In genomic region chr12:110468212-110469048, GRCh38 we compare ENCODE assay signal across 1 cellular context.
TF ChIP-seq lines count a peak whose summit lies in the region.

A gene with protein sequence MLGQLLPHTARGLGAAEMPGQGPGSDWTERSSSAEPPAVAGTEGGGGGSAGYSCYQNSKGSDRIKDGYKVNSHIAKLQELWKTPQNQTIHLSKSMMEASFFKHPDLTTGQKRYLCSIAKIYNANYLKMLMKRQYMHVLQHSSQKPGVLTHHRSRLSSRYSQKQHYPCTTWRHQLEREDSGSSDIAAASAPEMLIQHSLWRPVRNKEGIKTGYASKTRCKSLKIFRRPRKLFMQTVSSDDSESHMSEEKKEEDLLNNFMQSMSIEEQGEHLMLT (plus strand): TSS chr12:110468845. CDS start chr12:110468876, 31 bp downstream.
Gene GPN3, minus strand, starts transcription at chr12:110468257. Its CDS starts 54 bp downstream, at chr12:110468203.

TF ChIP-seq in HEK293, 187 proteins besides CTCF, POLR2A, EP300 and RAD21 (continued from another document and continues in another):
- TF ChIP-seq, protein P1, sequence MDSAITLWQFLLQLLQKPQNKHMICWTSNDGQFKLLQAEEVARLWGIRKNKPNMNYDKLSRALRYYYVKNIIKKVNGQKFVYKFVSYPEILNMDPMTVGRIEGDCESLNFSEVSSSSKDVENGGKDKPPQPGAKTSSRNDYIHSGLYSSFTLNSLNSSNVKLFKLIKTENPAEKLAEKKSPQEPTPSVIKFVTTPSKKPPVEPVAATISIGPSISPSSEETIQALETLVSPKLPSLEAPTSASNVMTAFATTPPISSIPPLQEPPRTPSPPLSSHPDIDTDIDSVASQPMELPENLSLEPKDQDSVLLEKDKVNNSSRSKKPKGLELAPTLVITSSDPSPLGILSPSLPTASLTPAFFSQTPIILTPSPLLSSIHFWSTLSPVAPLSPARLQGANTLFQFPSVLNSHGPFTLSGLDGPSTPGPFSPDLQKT (IDR thresholded peaks at IDR 0.05; ENCODE audit: borderline replicate concordance, low read depth, low read length): no peak
- TF ChIP-seq ZFP37 (tag by site-specific recombination; IDR thresholded peaks at IDR 0.05) (no peak), ZNF558 (tag by site-specific recombination; IDR thresholded peaks at IDR 0.05) (0 out of 2 replicates have a peak, but pooled peaks have one; percentile 50), BCL11A (tag by site-specific recombination; IDR thresholded peaks at IDR 0.05; ENCODE audit: low read depth) (peak; percentile 67), HOXD13 (CRISPR knock-in tag; IDR thresholded peaks at IDR 0.05; ENCODE audit: borderline replicate concordance) (no peak), ZNF792 (tag by site-specific recombination; IDR thresholded peaks at IDR 0.05) (no peak), SETDB1 (IDR thresholded peaks at IDR 0.05; ENCODE audit: insufficient read length, low read length) (no peak), TCF7L2 (IDR thresholded peaks at IDR 0.05; ENCODE audit: borderline replicate concordance, low read depth, low read length) (no peak), ZBTB7A (tag by site-specific recombination; IDR thresholded peaks at IDR 0.05; ENCODE audit: low read depth) (no peak; the same call in 1 of the 2 replicates), ZBTB8A (tag by site-specific recombination; IDR thresholded peaks at IDR 0.05) (peak; percentile 88), ZNF266 (tag by site-specific recombination; IDR thresholded peaks at IDR 0.05; ENCODE audit: low read depth) (no peak), SP2 (tag by site-specific recombination; IDR thresholded peaks at IDR 0.05) (peak; percentile 96), ZNF654 (tag by site-specific recombination; IDR thresholded peaks at IDR 0.05; ENCODE audit: low read depth) (no peak), ZNF274 (IDR thresholded peaks at IDR 0.05; ENCODE audit: low read length) (no peak), ZNF274 (tag by site-specific recombination; IDR thresholded peaks at IDR 0.05; ENCODE audit: borderline replicate concordance) (no peak), ZNF701 (tag by site-specific recombination; IDR thresholded peaks at IDR 0.05) (no peak), ZNF148 (tag by site-specific recombination; IDR thresholded peaks at IDR 0.05; ENCODE audit: borderline replicate concordance) (no peak), REPIN1 (tag by site-specific recombination; IDR thresholded peaks at IDR 0.05; ENCODE audit: low read depth) (0 out of 2 replicates have a peak, but pooled peaks have one; percentile 10), ZFP41 (tag by site-specific recombination; IDR thresholded peaks at IDR 0.05; ENCODE audit: borderline replicate concordance) (no peak), ZNF561 (tag by site-specific recombination; IDR thresholded peaks at IDR 0.05; ENCODE audit: borderline replicate concordance) (no peak), SCRT1 (tag by site-specific recombination; IDR thresholded peaks at IDR 0.05; ENCODE audit: borderline replicate concordance) (no peak), ZNF146 (tag by site-specific recombination; IDR thresholded peaks at IDR 0.05) (no peak), ZNF596 (tag by site-specific recombination; IDR thresholded peaks at IDR 0.05) (no peak), ZBTB17 (tag by site-specific recombination; IDR thresholded peaks at IDR 0.05) (peak; percentile 98), ZNF777 (tag by site-specific recombination; IDR thresholded peaks at IDR 0.05; ENCODE audit: borderline replicate concordance) (no peak; the same call in 1 of the 2 replicates), ZNF600 (tag by site-specific recombination; IDR thresholded peaks at IDR 0.05) (peak; percentile 85), ZNF785 (tag by site-specific recombination; IDR thresholded peaks at IDR 0.05) (no peak), ZBTB1 (tag by site-specific recombination; IDR thresholded peaks at IDR 0.05) (peak; percentile 58; the same call in 1 of the 2 replicates), ZNF132 (tag by site-specific recombination; IDR thresholded peaks at IDR 0.05; ENCODE audit: borderline replicate concordance) (no peak), ZBTB20 (tag by site-specific recombination; IDR thresholded peaks at IDR 0.05) (peak; percentile 97), ZNF555 (tag by site-specific recombination; conservative IDR thresholded peaks at IDR 0.05) (no peak), ZNF473 (tag by site-specific recombination; IDR thresholded peaks at IDR 0.05) (no peak)
- TF ChIP-seq, protein P2, sequence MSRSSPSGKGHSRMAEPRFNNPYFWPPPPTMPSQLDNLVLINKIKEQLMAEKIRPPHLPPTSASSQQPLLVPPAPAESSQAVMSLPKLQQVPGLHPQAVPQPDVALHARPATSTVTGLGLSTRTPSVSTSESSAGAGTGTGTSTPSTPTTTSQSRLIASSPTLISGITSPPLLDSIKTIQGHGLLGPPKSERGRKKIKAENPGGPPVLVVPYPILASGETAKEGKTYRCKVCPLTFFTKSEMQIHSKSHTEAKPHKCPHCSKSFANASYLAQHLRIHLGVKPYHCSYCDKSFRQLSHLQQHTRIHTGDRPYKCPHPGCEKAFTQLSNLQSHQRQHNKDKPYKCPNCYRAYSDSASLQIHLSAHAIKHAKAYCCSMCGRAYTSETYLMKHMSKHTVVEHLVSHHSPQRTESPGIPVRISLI (tag by site-specific recombination; IDR thresholded peaks at IDR 0.05): no peak
- TF ChIP-seq, protein P3, sequence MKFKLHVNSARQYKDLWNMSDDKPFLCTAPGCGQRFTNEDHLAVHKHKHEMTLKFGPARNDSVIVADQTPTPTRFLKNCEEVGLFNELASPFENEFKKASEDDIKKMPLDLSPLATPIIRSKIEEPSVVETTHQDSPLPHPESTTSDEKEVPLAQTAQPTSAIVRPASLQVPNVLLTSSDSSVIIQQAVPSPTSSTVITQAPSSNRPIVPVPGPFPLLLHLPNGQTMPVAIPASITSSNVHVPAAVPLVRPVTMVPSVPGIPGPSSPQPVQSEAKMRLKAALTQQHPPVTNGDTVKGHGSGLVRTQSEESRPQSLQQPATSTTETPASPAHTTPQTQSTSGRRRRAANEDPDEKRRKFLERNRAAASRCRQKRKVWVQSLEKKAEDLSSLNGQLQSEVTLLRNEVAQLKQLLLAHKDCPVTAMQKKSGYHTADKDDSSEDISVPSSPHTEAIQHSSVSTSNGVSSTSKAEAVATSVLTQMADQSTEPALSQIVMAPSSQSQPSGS (tag by site-specific recombination; IDR thresholded peaks at IDR 0.05; ENCODE audit: low read depth): no peak
- TF ChIP-seq, protein P4, sequence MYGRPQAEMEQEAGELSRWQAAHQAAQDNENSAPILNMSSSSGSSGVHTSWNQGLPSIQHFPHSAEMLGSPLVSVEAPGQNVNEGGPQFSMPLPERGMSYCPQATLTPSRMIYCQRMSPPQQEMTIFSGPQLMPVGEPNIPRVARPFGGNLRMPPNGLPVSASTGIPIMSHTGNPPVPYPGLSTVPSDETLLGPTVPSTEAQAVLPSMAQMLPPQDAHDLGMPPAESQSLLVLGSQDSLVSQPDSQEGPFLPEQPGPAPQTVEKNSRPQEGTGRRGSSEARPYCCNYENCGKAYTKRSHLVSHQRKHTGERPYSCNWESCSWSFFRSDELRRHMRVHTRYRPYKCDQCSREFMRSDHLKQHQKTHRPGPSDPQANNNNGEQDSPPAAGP (tag by site-specific recombination; IDR thresholded peaks at IDR 0.05): peak; percentile 74
- TF ChIP-seq, protein P5, sequence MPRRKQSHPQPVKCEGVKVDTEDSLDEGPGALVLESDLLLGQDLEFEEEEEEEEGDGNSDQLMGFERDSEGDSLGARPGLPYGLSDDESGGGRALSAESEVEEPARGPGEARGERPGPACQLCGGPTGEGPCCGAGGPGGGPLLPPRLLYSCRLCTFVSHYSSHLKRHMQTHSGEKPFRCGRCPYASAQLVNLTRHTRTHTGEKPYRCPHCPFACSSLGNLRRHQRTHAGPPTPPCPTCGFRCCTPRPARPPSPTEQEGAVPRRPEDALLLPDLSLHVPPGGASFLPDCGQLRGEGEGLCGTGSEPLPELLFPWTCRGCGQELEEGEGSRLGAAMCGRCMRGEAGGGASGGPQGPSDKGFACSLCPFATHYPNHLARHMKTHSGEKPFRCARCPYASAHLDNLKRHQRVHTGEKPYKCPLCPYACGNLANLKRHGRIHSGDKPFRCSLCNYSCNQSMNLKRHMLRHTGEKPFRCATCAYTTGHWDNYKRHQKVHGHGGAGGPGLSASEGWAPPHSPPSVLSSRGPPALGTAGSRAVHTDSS (tag by site-specific recombination; IDR thresholded peaks at IDR 0.05): no peak
- TF ChIP-seq, protein P6, sequence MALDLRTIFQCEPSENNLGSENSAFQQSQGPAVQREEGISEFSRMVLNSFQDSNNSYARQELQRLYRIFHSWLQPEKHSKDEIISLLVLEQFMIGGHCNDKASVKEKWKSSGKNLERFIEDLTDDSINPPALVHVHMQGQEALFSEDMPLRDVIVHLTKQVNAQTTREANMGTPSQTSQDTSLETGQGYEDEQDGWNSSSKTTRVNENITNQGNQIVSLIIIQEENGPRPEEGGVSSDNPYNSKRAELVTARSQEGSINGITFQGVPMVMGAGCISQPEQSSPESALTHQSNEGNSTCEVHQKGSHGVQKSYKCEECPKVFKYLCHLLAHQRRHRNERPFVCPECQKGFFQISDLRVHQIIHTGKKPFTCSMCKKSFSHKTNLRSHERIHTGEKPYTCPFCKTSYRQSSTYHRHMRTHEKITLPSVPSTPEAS (tag by site-specific recombination; IDR thresholded peaks at IDR 0.05): no peak
- TF ChIP-seq, protein P7, sequence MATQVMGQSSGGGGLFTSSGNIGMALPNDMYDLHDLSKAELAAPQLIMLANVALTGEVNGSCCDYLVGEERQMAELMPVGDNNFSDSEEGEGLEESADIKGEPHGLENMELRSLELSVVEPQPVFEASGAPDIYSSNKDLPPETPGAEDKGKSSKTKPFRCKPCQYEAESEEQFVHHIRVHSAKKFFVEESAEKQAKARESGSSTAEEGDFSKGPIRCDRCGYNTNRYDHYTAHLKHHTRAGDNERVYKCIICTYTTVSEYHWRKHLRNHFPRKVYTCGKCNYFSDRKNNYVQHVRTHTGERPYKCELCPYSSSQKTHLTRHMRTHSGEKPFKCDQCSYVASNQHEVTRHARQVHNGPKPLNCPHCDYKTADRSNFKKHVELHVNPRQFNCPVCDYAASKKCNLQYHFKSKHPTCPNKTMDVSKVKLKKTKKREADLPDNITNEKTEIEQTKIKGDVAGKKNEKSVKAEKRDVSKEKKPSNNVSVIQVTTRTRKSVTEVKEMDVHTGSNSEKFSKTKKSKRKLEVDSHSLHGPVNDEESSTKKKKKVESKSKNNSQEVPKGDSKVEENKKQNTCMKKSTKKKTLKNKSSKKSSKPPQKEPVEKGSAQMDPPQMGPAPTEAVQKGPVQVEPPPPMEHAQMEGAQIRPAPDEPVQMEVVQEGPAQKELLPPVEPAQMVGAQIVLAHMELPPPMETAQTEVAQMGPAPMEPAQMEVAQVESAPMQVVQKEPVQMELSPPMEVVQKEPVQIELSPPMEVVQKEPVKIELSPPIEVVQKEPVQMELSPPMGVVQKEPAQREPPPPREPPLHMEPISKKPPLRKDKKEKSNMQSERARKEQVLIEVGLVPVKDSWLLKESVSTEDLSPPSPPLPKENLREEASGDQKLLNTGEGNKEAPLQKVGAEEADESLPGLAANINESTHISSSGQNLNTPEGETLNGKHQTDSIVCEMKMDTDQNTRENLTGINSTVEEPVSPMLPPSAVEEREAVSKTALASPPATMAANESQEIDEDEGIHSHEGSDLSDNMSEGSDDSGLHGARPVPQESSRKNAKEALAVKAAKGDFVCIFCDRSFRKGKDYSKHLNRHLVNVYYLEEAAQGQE (tag by site-specific recombination; IDR thresholded peaks at IDR 0.05): no peak; the same call in 1 of the 2 replicates
- TF ChIP-seq, protein P8, sequence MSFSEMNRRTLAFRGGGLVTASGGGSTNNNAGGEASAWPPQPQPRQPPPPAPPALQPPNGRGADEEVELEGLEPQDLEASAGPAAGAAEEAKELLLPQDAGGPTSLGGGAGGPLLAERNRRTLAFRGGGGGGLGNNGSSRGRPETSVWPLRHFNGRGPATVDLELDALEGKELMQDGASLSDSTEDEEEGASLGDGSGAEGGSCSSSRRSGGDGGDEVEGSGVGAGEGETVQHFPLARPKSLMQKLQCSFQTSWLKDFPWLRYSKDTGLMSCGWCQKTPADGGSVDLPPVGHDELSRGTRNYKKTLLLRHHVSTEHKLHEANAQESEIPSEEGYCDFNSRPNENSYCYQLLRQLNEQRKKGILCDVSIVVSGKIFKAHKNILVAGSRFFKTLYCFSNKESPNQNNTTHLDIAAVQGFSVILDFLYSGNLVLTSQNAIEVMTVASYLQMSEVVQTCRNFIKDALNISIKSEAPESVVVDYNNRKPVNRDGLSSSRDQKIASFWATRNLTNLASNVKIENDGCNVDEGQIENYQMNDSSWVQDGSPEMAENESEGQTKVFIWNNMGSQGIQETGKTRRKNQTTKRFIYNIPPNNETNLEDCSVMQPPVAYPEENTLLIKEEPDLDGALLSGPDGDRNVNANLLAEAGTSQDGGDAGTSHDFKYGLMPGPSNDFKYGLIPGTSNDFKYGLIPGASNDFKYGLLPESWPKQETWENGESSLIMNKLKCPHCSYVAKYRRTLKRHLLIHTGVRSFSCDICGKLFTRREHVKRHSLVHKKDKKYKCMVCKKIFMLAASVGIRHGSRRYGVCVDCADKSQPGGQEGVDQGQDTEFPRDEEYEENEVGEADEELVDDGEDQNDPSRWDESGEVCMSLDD (tag by site-specific recombination; IDR thresholded peaks at IDR 0.05): peak; percentile 60
